Comparison of ENCODE assay signal across 20 cellular contexts in the genomic region with DNA sequence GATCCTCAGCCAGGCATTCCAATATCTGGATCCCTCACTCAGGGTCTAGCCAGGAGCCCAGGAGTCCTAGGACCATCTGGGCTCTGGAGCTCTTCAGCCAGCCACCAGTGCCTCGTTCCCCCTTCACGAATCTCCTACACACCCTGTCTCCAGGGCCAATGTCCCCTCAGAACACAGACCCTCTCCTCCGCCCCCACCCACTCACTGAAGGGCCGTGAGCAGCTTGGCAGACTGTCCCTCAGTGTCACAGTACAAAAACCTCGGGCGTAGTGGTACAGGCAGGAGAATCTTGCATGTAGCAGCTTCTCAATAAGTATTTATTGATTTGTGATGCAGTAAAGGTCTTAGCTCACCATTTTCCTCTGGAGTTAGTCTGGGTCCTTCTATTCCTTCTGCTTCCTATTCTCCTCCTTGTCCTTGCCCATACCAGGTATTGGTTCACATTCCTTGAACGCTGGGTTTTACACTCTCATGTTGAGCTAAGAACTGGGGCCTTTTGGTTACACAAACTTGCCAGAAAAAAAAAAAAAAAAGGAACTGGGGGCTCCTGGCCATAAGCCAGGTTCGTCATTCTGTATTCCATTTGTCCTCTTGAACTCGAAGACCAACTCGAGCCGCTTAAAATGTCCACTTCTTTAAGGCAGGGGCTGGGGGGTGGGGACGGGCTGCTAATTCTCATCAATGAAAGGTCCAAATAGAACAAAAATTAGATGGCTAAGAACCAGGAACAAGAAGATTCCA. TPM values are rescaled to one million over a fixed set of nuclear protein-coding genes. Genes with fewer than 3 reads are reported as not detected.
A peak's percentile ranks its signal among the peaks of the same experiment; 100 is the strongest.
DNase-seq lines count a peak whose midpoint lies in the region; ATAC-seq, FAIRE-seq and TF ChIP-seq lines count a peak whose summit lies in the region.
"Had no signal": no experiment of that assay in that cellular context is flagged by ENCODE, and none has a peak within 500 bp of the region (broad histone marks: within the 10 kb centered on the region; RNA-seq: fewer than 3 reads in every experiment).

No MANE protein-coding gene starts in this region.

- H3K27ac ChIP-seq in DND-41 (ENCODE audit: low read length) (peak overlapping the region; percentile 15; the same call in 1 of the 2 replicates), astrocyte (ENCODE audit: low read depth, low read length) (no peak overlapping the region), SJCRH30 (no peak overlapping the region)
- no peak overlapping the region for H3K27ac ChIP-seq in naive thymus-derived CD4-positive, alpha-beta T cell (ENCODE audit: low read depth, low read length)
- H3K27ac ChIP-seq: PC-9, SK-N-MC, suprapubic skin had no signal

- H3K4me1 ChIP-seq in DND-41 (ENCODE audit: insufficient read depth, low read length) (peaks cover 32% of the 10 kb centered on the region), astrocyte (ENCODE audit: insufficient read depth, low read length) (peaks cover 36% of the 10 kb centered on the region), mucosa of descending colon (ENCODE audit: low read depth) (peaks cover 3% of the 10 kb centered on the region), SJCRH30 (no peaks in the 10 kb centered on the region)
- peaks cover 44 to 45% of the 10 kb centered on the region in 2 donors for H3K4me1 ChIP-seq in naive thymus-derived CD4-positive, alpha-beta T cell (ENCODE audit: control insufficient read depth in 2 of 2, insufficient read depth in 2 of 2, low read length in 2 of 2)

- H4K20me1 ChIP-seq in DND-41 (ENCODE audit: insufficient read depth, low read length) (no peaks in the 10 kb centered on the region), astrocyte (ENCODE audit: insufficient read depth, low read length) (no peaks in the 10 kb centered on the region)

- POLR2A ChIA-PET in naive thymus-derived CD4-positive, alpha-beta T cell (lab: Charles Lee), result interaction anchor here (0.6 to 0.8 kb wide), 2 partner anchors 50 to 172 kb away, joined by 3 read pairs; no protein-coding TSS in a partner anchor

- H3K4me1 Mint-ChIP-seq in CD14-positive monocyte (peaks cover 48% of the 10 kb centered on the region), astrocyte (ENCODE audit: low read depth, unreplicated experiment) (peaks cover 58% of the 10 kb centered on the region)
- peaks cover 49 to 90% (median 81%) of the 10 kb centered on the region in 7 donors for H3K4me1 Mint-ChIP-seq in naive thymus-derived CD4-positive, alpha-beta T cell

- no peak overlapping the region for H3K9ac ChIP-seq in DND-41 (ENCODE audit: low read depth, low read length)
- H3K9ac ChIP-seq in astrocyte (ENCODE audit: low read length), result no peak overlapping the region

- FAIRE-seq in astrocyte (lab: Jason Lieb, UNC), result no peak
- FAIRE-seq: bronchial epithelial cell had no signal

- CTCF ChIA-PET in naive thymus-derived CD4-positive, alpha-beta T cell (lab: Charles Lee), result interaction anchor here (0.6 to 1.6 kb wide), 4 partner anchors 16 to 96 kb away, joined by 3 to 4 read pairs (median 4); no protein-coding TSS in a partner anchor

- H3K79me2 ChIP-seq in DND-41 (ENCODE audit: insufficient read depth, low read length), result no peaks in the 10 kb centered on the region
- no peaks in the 10 kb centered on the region for H3K79me2 ChIP-seq in astrocyte (ENCODE audit: insufficient read depth, low read length)

- H3K36me3 Mint-ChIP-seq in CD14-positive monocyte, result peaks cover 0 to 2% of the 10 kb centered on the region in 2 donors
- peaks cover 9% of the 10 kb centered on the region for H3K36me3 Mint-ChIP-seq in astrocyte (ENCODE audit: low read depth, unreplicated experiment)
- peaks cover 0 to 7% (median 4%) of the 10 kb centered on the region in 5 donors for H3K36me3 Mint-ChIP-seq in naive thymus-derived CD4-positive, alpha-beta T cell

- H3K27ac Mint-ChIP-seq in CD14-positive monocyte (peak overlapping the region in 6 of 7 donors; percentile 23 to 78 (median 70)), astrocyte (ENCODE audit: unreplicated experiment) (peak overlapping the region; percentile 53)
- peak overlapping the region in 5 of 9 donors; percentile 12 to 76 (median 56) for H3K27ac Mint-ChIP-seq in naive thymus-derived CD4-positive, alpha-beta T cell
- H3K27ac Mint-ChIP-seq: GM23338 had no signal

- no peak overlapping the region for H3K4me2 ChIP-seq in DND-41 (ENCODE audit: insufficient read depth, low read length)
- no peak overlapping the region for H3K4me2 ChIP-seq in astrocyte (ENCODE audit: low read length)
- H3K4me2 ChIP-seq: GM23338, PC-9 had no signal

- H3K4me3 ChIP-seq in DND-41 (ENCODE audit: low read depth in 1 of 2, low read length in 2 of 2), result no peak overlapping the region
- H3K4me3 ChIP-seq in astrocyte (ENCODE audit: insufficient read depth, low read depth, low read length), result no peak overlapping the region
- no peak overlapping the region for H3K4me3 ChIP-seq in naive thymus-derived CD4-positive, alpha-beta T cell (ENCODE audit: low read length)
- H3K4me3 ChIP-seq in mucosa of descending colon, result no peak overlapping the region
- H3K4me3 ChIP-seq in SJCRH30, result no peak overlapping the region
- H3K4me3 ChIP-seq: GM23338, PC-9, SK-N-MC, suprapubic skin had no signal

- no peak for TF ChIP-seq CTCF in CD14-positive monocyte (IDR thresholded peaks at IDR 0.05)
- TF ChIP-seq CTCF in DND-41 (IDR thresholded peaks at IDR 0.05; ENCODE audit: borderline replicate concordance, extremely low read depth, low read length, poor library complexity, severe bottlenecking), result no peak
- no peak for TF ChIP-seq CTCF in astrocyte (IDR thresholded peaks at IDR 0.05; ENCODE audit: insufficient read depth, low read depth, low read length)
- TF ChIP-seq CTCF in mucosa of descending colon (IDR thresholded peaks at IDR 0.05), result no peak

- intact Hi-C loops in CD14-positive monocyte (cut with micrococcal nuclease) (no loop called here), mucosa of descending colon (cut with DNase I, micrococcal nuclease) (no loop called here)
- intact Hi-C loops in naive thymus-derived CD4-positive, alpha-beta T cell (cut with micrococcal nuclease), result no loop called here

- H3K27me3 ChIP-seq in DND-41 (ENCODE audit: insufficient read depth, low read length, poor library complexity) (no peaks in the 10 kb centered on the region), astrocyte (ENCODE audit: insufficient read depth, low read length) (no peaks in the 10 kb centered on the region), SJCRH30 (no peaks in the 10 kb centered on the region; the same call in 1 of the 2 replicates)
- H3K27me3 ChIP-seq in naive thymus-derived CD4-positive, alpha-beta T cell (ENCODE audit: control insufficient read depth in 2 of 2, insufficient read depth in 2 of 2, low read length in 2 of 2), result no peaks in the 10 kb centered on the region
- H3K27me3 ChIP-seq: suprapubic skin had no signal

- no peak overlapping the region for H2AFZ ChIP-seq in DND-41 (ENCODE audit: low read depth, low read length)
- no peak overlapping the region for H2AFZ ChIP-seq in astrocyte (ENCODE audit: low read depth, low read length)
- H2AFZ ChIP-seq: GM23338, PC-9 had no signal

- peaks cover 0 to 2% (median 0%) of the 10 kb centered on the region in 7 donors for H3K9me3 Mint-ChIP-seq in CD14-positive monocyte
- H3K9me3 Mint-ChIP-seq in astrocyte (ENCODE audit: unreplicated experiment), result peaks cover 2% of the 10 kb centered on the region
- H3K9me3 Mint-ChIP-seq in naive thymus-derived CD4-positive, alpha-beta T cell, result peaks cover 0 to 1% (median 0%) of the 10 kb centered on the region in 11 donors
- H3K9me3 Mint-ChIP-seq: GM23338 had no signal

- H3K36me3 ChIP-seq in DND-41 (ENCODE audit: insufficient read depth, low read length) (no peaks in the 10 kb centered on the region), astrocyte (ENCODE audit: insufficient read depth, low read length) (no peaks in the 10 kb centered on the region), mucosa of descending colon (ENCODE audit: low read depth) (no peaks in the 10 kb centered on the region), SJCRH30 (no peaks in the 10 kb centered on the region)
- H3K36me3 ChIP-seq in naive thymus-derived CD4-positive, alpha-beta T cell (ENCODE audit: control insufficient read depth in 2 of 3, insufficient read depth in 3 of 3, low read length in 3 of 3), result no peaks in the 10 kb centered on the region
- H3K36me3 ChIP-seq: suprapubic skin had no signal

- H3K4me3 Mint-ChIP-seq in CD14-positive monocyte (peak overlapping the region in 1 of 2 donors; percentile 13), astrocyte (ENCODE audit: unreplicated experiment) (peak overlapping the region; percentile 71)
- peak overlapping the region in 1 of 10 donors; percentile 14 for H3K4me3 Mint-ChIP-seq in naive thymus-derived CD4-positive, alpha-beta T cell
- H3K4me3 Mint-ChIP-seq: GM23338 had no signal

- peaks cover 8 to 27% (median 23%) of the 10 kb centered on the region in 3 donors for H3K27me3 Mint-ChIP-seq in CD14-positive monocyte (ENCODE audit: low read depth in 3 of 3)
- no peaks in the 10 kb centered on the region for H3K27me3 Mint-ChIP-seq in astrocyte (ENCODE audit: low read depth, unreplicated experiment)
- H3K27me3 Mint-ChIP-seq in naive thymus-derived CD4-positive, alpha-beta T cell, result no peaks in the 10 kb centered on the region

- no peaks in the 10 kb centered on the region for H3K9me3 ChIP-seq in DND-41 (ENCODE audit: insufficient read depth, low read length, severe bottlenecking)
- H3K9me3 ChIP-seq in astrocyte (ENCODE audit: insufficient read depth, low read depth, low read length), result no peaks in the 10 kb centered on the region
- no peaks in the 10 kb centered on the region for H3K9me3 ChIP-seq in naive thymus-derived CD4-positive, alpha-beta T cell (ENCODE audit: control insufficient read depth in 2 of 3, low read length in 3 of 3)
- H3K9me3 ChIP-seq in mucosa of descending colon, result no peaks in the 10 kb centered on the region
- no peaks in the 10 kb centered on the region for H3K9me3 ChIP-seq in SJCRH30 (replicated peaks)
- H3K9me3 ChIP-seq: suprapubic skin had no signal

- DNase-seq in CD14-positive monocyte (ENCODE audit: low spot score) (no peak), DND-41 (no peak), astrocyte (ENCODE audit: low read depth) (no peak), mucosa of descending colon (no peak), SJCRH30 (no peak), HPDE6-E6E7 (ENCODE audit: extremely low spot score) (no peak)
- no peak for DNase-seq in naive thymus-derived CD4-positive, alpha-beta T cell
- DNase-seq: AML-193, DMS79 treated with DMSO at 0.1 percent for 48 hours, hippocampal formation, left cardiac atrium, NCI-H187, PC-9 had no signal

- ATAC-seq in DND-41 (ENCODE audit: insufficient read depth, low read depth) (no peak), mucosa of descending colon (no peak), HG03432 (IDR thresholded peaks at IDR 0.05; ENCODE audit: unreplicated experiment) (no peak)
- ATAC-seq in naive thymus-derived CD4-positive, alpha-beta T cell, result no peak
- ATAC-seq: GM23338, left cardiac atrium had no signal

RNA-seq across cellular contexts. Expression of a gene that starts 2.3 kb away (rescaled TPM):
- polyA plus RNA-seq in CD14-positive monocyte, result under 1 TPM; 0.08 to 0.09 TPM
- 0.07 and 0.12 TPM in 2 replicates for total RNA-seq in astrocyte
- 1 to 10 TPM in 4 of 5 experiments, under 1 TPM in 1; 0.41 to 2.9 (median 2.1) TPM for total RNA-seq in naive thymus-derived CD4-positive, alpha-beta T cell
- polyA plus RNA-seq in naive thymus-derived CD4-positive, alpha-beta T cell, result 1 to 10 TPM in 1 of 2 donors, under 1 TPM in 1; 0.60 to 1.1 TPM
- total RNA-seq in mucosa of descending colon, result under 1 TPM in 2 of 3 donors, not detected in 1; 0.12 to 0.23 TPM
- total RNA-seq in SJCRH30 (2014; rRNA removed; shearing (Covaris generic)), result not detected in 2 replicates
- total RNA-seq: bronchial epithelial cell, GM23338, HT-29, left cardiac atrium, PC-9, renal cortical epithelial cell, suprapubic skin had no signal

RNA-seq across cellular contexts. Expression of a gene that starts 39.7 kb away (rescaled TPM):
- polyA plus RNA-seq in CD14-positive monocyte, result 1 to 10 TPM in 1 of 2 donors, under 1 TPM in 1; 0.11 to 1.8 TPM
- 128 and 138 TPM in 2 replicates for total RNA-seq in astrocyte
- total RNA-seq in naive thymus-derived CD4-positive, alpha-beta T cell, result 100 to 1,000 TPM in 4 of 5 experiments, 10 to 100 TPM in 1; 67.8 to 269 (median 266) TPM
- 1 to 10 TPM; 6.7 to 7.2 TPM for polyA plus RNA-seq in naive thymus-derived CD4-positive, alpha-beta T cell
- total RNA-seq in mucosa of descending colon, result 10 to 100 TPM; 28.6 to 70.1 (median 41.7) TPM
- total RNA-seq in SJCRH30 (2014; rRNA removed; shearing (Covaris generic)), result 2.2 and 4.3 TPM in 2 replicates
